In the genomic region with DNA sequence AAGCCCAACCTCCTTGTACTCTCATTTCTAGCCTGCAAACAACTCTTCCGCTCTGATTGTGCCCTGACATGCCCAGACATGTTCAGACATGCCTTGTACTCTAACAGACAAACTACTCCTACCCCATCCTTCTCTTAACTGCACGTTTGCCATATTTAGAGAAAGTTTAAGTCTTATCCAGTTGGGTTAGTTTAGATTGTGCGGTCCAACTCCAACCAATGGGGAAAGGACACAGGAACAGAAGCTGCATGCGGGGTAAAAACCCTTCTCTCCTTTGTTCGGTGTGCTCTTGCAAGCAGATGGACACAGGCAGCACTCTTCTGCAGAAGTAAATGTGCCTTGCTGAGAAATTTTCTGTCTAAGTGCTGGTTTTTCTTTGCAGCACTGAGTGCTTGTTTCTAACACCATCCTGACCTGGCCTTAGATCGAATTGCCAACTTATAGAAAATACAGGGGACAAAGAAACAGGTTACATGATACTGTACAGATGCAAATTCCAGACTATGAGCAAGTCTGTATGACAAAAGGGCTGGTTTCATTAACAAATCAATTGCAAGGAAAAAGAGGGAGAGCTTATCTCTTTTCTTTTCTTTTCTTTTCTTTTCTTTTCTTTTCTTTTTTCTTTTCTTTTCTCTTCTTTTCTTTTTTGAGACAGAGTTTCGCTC, we compare ENCODE assay signal across 14 cellular contexts. TPM values are rescaled to one million over a fixed set of nuclear protein-coding genes. Genes with fewer than 3 reads are reported as not detected.
DNase-seq lines count a peak whose midpoint lies in the region; ATAC-seq and TF ChIP-seq lines count a peak whose summit lies in the region.
"Had no signal": no experiment of that assay in that cellular context is flagged by ENCODE, and none has a peak within 500 bp of the region (broad histone marks: within the 10 kb centered on the region; RNA-seq: fewer than 3 reads in every experiment).

No MANE protein-coding gene starts in this region.

- peaks cover 13% of the 10 kb centered on the region for H3K27me3 Mint-ChIP-seq in activated CD8-positive, alpha-beta memory T cell treated with anti-CD3 and anti-CD28 coated beads, Interleukin-2, amount 10 ng/mL, durations not matched to agents 7 days and 5 days
- no peaks in the 10 kb centered on the region for H3K27me3 Mint-ChIP-seq in activated naive CD8-positive, alpha-beta T cell treated with anti-CD3 and anti-CD28 coated beads for 36 hours
- no peaks in the 10 kb centered on the region for H3K27me3 Mint-ChIP-seq in neural progenitor cell (ENCODE audit: insufficient read depth, low read depth)

- H3K4me1 Mint-ChIP-seq in activated CD8-positive, alpha-beta memory T cell treated with anti-CD3 and anti-CD28 coated beads, Interleukin-2, amount 10 ng/mL, durations not matched to agents 7 days and 5 days = peaks cover 6% of the 10 kb centered on the region
- peaks cover 2% of the 10 kb centered on the region for H3K4me1 Mint-ChIP-seq in activated naive CD8-positive, alpha-beta T cell treated with anti-CD3 and anti-CD28 coated beads for 36 hours
- H3K4me1 Mint-ChIP-seq in neural progenitor cell = no peaks in the 10 kb centered on the region

- no peaks in the 10 kb centered on the region for H3K27me3 ChIP-seq in neural progenitor cell
- H3K27me3 ChIP-seq: vagina had no signal

- no peaks in the 10 kb centered on the region for H4K20me1 ChIP-seq in neural progenitor cell (ENCODE audit: low read depth)

- peak overlapping the region; percentile 33 for H3K27ac Mint-ChIP-seq in activated CD8-positive, alpha-beta memory T cell treated with anti-CD3 and anti-CD28 coated beads, Interleukin-2, amount 10 ng/mL, durations not matched to agents 7 days and 5 days
- H3K27ac Mint-ChIP-seq in activated naive CD8-positive, alpha-beta T cell treated with anti-CD3 and anti-CD28 coated beads for 36 hours = peak overlapping the region; percentile 11
- H3K27ac Mint-ChIP-seq in neural progenitor cell = no peak overlapping the region

- CTCF ChIA-PET in activated CD8-positive, alpha-beta memory T cell treated with anti-CD3 and anti-CD28 coated beads, Interleukin-2, amount 10 ng/mL, durations not matched to agents 7 days and 5 days (lab: Charles Lee) = interaction anchor here (1.4 to 2.6 kb wide), 3 partner anchors 8 to 168 kb away, joined by 4 to 8 read pairs (median 5); no protein-coding TSS in a partner anchor

- H3K9me3 Mint-ChIP-seq in activated CD8-positive, alpha-beta memory T cell treated with anti-CD3 and anti-CD28 coated beads, Interleukin-2, amount 10 ng/mL, durations not matched to agents 7 days and 5 days (ENCODE audit: low read depth) = peaks cover 20% of the 10 kb centered on the region
- peaks cover 24% of the 10 kb centered on the region for H3K9me3 Mint-ChIP-seq in activated naive CD8-positive, alpha-beta T cell treated with anti-CD3 and anti-CD28 coated beads for 36 hours
- peaks cover 35% of the 10 kb centered on the region for H3K9me3 Mint-ChIP-seq in neural progenitor cell

- ATAC-seq in activated CD8-positive, alpha-beta memory T cell treated with anti-CD3 and anti-CD28 coated beads, Interleukin-2, amount 10 ng/mL, durations not matched to agents 7 days and 5 days = no peak
- no peak for ATAC-seq in HG03280 (IDR thresholded peaks at IDR 0.05; ENCODE audit: unreplicated experiment)

- peaks cover 4% of the 10 kb centered on the region for H3F3A ChIP-seq in neural progenitor cell (ENCODE audit: low read depth)

- DNase-seq in activated CD8-positive, alpha-beta memory T cell treated with anti-CD3 and anti-CD28 coated beads, Interleukin-2, amount 10 ng/mL, durations not matched to agents 7 days and 5 days = no peak
- no peak for DNase-seq in activated CD8-positive, alpha-beta memory T cell treated with anti-CD3 and anti-CD28 coated beads for 24 hours
- DNase-seq in LHCN-M2 (ENCODE audit: low read depth) (peak; percentile 49), neural progenitor cell (ENCODE audit: low spot score) (peak; percentile 19), NOMO-1 treated with DMSO at 0.1 percent for 48 hours (lab: John Stamatoyannopoulos, UW; ENCODE audit: unreplicated experiment) (no peak)
- DNase-seq in activated naive CD8-positive, alpha-beta T cell treated with anti-CD3 and anti-CD28 coated beads for 36 hours = no peak
- no peak for DNase-seq in activated CD4-positive, CD25-positive, alpha-beta regulatory T cell treated with anti-CD3 and anti-CD28 coated beads, Interleukin-2, amount 50 U/mL, for 72 hours
- DNase-seq: effector CD4-positive, alpha-beta T cell; NCI-H1092 treated with DMSO at 0.1 percent for 48 hours; NCI-H446; stimulated activated CD4-positive, alpha-beta T cell treated with anti-CD3 and anti-CD28 coated beads, Interleukin-1b, Interleukin-23, amount 100 ng/mL, for 48 hours had no signal

- H3K36me3 Mint-ChIP-seq in activated CD8-positive, alpha-beta memory T cell treated with anti-CD3 and anti-CD28 coated beads, Interleukin-2, amount 10 ng/mL, durations not matched to agents 7 days and 5 days = peaks cover 23% of the 10 kb centered on the region
- H3K36me3 Mint-ChIP-seq in activated naive CD8-positive, alpha-beta T cell treated with anti-CD3 and anti-CD28 coated beads for 36 hours = peaks cover 11% of the 10 kb centered on the region
- no peaks in the 10 kb centered on the region for H3K36me3 Mint-ChIP-seq in neural progenitor cell

- peak overlapping the region; percentile 64 for H3K27ac ChIP-seq in neural progenitor cell
- H3K27ac ChIP-seq: RWPE1, vagina had no signal

- no peaks in the 10 kb centered on the region for H3K36me3 ChIP-seq in neural progenitor cell
- H3K36me3 ChIP-seq: vagina had no signal

- no peak overlapping the region for H3K4me3 Mint-ChIP-seq in activated CD8-positive, alpha-beta memory T cell treated with anti-CD3 and anti-CD28 coated beads, Interleukin-2, amount 10 ng/mL, durations not matched to agents 7 days and 5 days
- H3K4me3 Mint-ChIP-seq in activated naive CD8-positive, alpha-beta T cell treated with anti-CD3 and anti-CD28 coated beads for 36 hours = no peak overlapping the region
- no peak overlapping the region for H3K4me3 Mint-ChIP-seq in neural progenitor cell

- no peak overlapping the region for H3K4me3 ChIP-seq in neural progenitor cell
- H3K4me3 ChIP-seq: vagina had no signal

- H3K9me3 ChIP-seq in neural progenitor cell (ENCODE audit: low read depth) = no peaks in the 10 kb centered on the region

- H3K4me2 ChIP-seq in neural progenitor cell = no peak overlapping the region

- peak overlapping the region; percentile 61 for H2AFZ ChIP-seq in neural progenitor cell (replicated peaks)

- no peak for TF ChIP-seq CTCF in neural progenitor cell (IDR thresholded peaks at IDR 0.05)

- H3K79me2 ChIP-seq in neural progenitor cell (ENCODE audit: low read depth) = no peaks in the 10 kb centered on the region

- no peak overlapping the region for H3K9ac ChIP-seq in neural progenitor cell

- no peaks in the 10 kb centered on the region for H3K4me1 ChIP-seq in neural progenitor cell

RNA-seq across cellular contexts. Expression of a gene that starts 35.8 kb away (rescaled TPM):
- total RNA-seq in activated CD8-positive, alpha-beta memory T cell treated with anti-CD3 and anti-CD28 coated beads, Interleukin-2, amount 10 ng/mL, durations not matched to agents 7 days and 5 days = under 1 TPM; 0.30 to 0.96 TPM
- total RNA-seq in LHCN-M2 (2014; rRNA removed) = 45.4 and 52.7 TPM in 2 replicates
- 29.2 TPM for polyA plus RNA-seq in LHCN-M2 (2012)
- 1 to 10 TPM; 5.6 to 5.7 TPM for total RNA-seq in activated naive CD8-positive, alpha-beta T cell treated with anti-CD3 and anti-CD28 coated beads for 36 hours
- total RNA-seq in neural progenitor cell (ENCODE audit: low replicate concordance) = 50.6 and 61.0 TPM in 2 replicates

RNA-seq across cellular contexts. Expression of a gene that starts 42.7 kb away (rescaled TPM):
- 10 to 100 TPM; 26.2 to 30.8 TPM for total RNA-seq in activated CD8-positive, alpha-beta memory T cell treated with anti-CD3 and anti-CD28 coated beads, Interleukin-2, amount 10 ng/mL, durations not matched to agents 7 days and 5 days
- total RNA-seq in LHCN-M2 (2014; rRNA removed) (13.4 and 20.3 TPM in 2 replicates), neural progenitor cell (ENCODE audit: low replicate concordance) (6.0 and 9.5 TPM in 2 replicates)
- 13.0 TPM for polyA plus RNA-seq in LHCN-M2 (2012)
- 10 to 100 TPM; 32.3 to 34.7 TPM for total RNA-seq in activated naive CD8-positive, alpha-beta T cell treated with anti-CD3 and anti-CD28 coated beads for 36 hours

Comparison
In these comparisons a context has a peak if more than half of its experiments do, and no peak if none do; other contexts are left out.
1. DNase-seq: peak in LHCN-M2 (single experiment) and neural progenitor cell (single experiment); none in activated CD8-positive, alpha-beta memory T cell treated with anti-CD3 and anti-CD28 coated beads, Interleukin-2, amount 10 ng/mL, durations not matched to agents 7 days and 5 days (single experiment), activated CD8-positive, alpha-beta memory T cell treated with anti-CD3 and anti-CD28 coated beads for 24 hours (single experiment), activated naive CD8-positive, alpha-beta T cell treated with anti-CD3 and anti-CD28 coated beads for 36 hours (single experiment), NOMO-1 treated with DMSO at 0.1 percent for 48 hours (single experiment) and activated CD4-positive, CD25-positive, alpha-beta regulatory T cell treated with anti-CD3 and anti-CD28 coated beads, Interleukin-2, amount 50 U/mL, for 72 hours (single experiment).